In the genomic region with DNA sequence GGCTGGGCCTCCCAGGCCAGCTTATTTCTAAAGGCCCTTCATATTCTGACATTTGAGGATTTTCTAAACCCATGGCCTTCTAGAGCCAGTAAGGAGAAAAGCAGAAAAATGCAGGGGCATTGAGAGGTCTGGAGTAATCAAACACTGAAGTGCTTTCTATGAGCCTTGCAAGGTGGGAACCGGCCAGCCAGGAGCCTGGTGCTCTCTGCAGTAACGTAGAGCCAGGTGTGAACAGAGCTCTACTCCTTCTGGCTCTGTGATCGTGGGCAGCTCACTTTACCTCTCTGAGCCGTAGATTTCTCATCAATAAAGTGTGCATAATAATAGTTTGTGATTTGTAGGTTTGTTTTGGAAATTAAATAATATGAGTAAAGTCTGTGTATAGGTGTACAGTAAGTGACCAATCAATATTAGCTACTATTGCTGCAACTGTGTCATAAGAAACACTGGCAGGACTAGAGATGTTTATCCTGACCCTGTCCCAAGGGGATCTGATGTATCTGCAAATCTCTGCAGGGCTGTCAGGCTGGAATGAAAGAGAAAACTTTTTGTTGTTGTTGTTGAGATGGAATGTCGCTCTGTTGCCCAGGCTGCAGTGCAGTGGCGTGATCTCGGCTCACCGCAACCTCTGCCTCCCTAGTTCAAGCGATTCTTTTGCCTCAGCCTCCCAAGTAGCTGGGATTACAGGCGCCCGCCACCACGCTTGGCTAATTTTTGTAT, we compare ENCODE assay signal across 12 cellular contexts. TPM values are rescaled to one million over a fixed set of nuclear protein-coding genes. Genes with fewer than 3 reads are reported as not detected.
DNase-seq lines count a peak whose midpoint lies in the region; ATAC-seq and TF ChIP-seq lines count a peak whose summit lies in the region.
"Had no signal": no experiment of that assay in that cellular context is flagged by ENCODE, and none has a peak within 500 bp of the region (broad histone marks: within the 10 kb centered on the region; RNA-seq: fewer than 3 reads in every experiment).

No MANE protein-coding gene starts in this region.

- no peak for ATAC-seq in GM19328 (IDR thresholded peaks at IDR 0.05; ENCODE audit: unreplicated experiment)
- no peak for ATAC-seq in GM21367 (IDR thresholded peaks at IDR 0.05; ENCODE audit: unreplicated experiment)
- ATAC-seq: stimulated activated naive CD8-positive, alpha-beta T cell treated with anti-CD3 and anti-CD28 coated beads, Interleukin-15, Interleukin-2, amounts not matched to agents 100 U/mL and 50 U/mL, for 24 hours had no signal

- CTCF ChIA-PET in RWPE1 (lab: Yijun Ruan, JAX) = interaction anchor here (0.6 to 1.2 kb wide), 3 partner anchors 13 to 1265 kb away, joined by 3 to 6 read pairs (median 5); no protein-coding TSS in a partner anchor

- H3K4me3 ChIP-seq in coronary artery = peak overlapping the region; percentile 33
- H3K4me3 ChIP-seq in muscle layer of colon (ENCODE audit: low read depth in 1 of 2, low read length in 2 of 2) = peak overlapping the region in 1 of 2 donors; percentile 6
- peak overlapping the region in 1 of 2 donors; percentile 11 for H3K4me3 ChIP-seq in tibial artery

- POLR2A ChIA-PET in RWPE1 (lab: Yijun Ruan, JAX; ENCODE audit: low non-redundant PET) = interaction anchor here (0.7 kb wide), 1 partner anchor 14 kb away, joined by 4 read pairs; no protein-coding TSS in a partner anchor

- H3K9ac ChIP-seq in muscle layer of colon (ENCODE audit: low read length) = no peak overlapping the region

- H3K4me1 ChIP-seq in muscle layer of colon (ENCODE audit: insufficient read depth, low read length) (peaks cover 70% of the 10 kb centered on the region), tibial artery (peaks cover 7 to 100% (median 85%) of the 10 kb centered on the region in 4 donors)

- no peaks in the 10 kb centered on the region for H3K27me3 ChIP-seq in muscle layer of colon (ENCODE audit: control insufficient read depth in 1 of 2, insufficient read depth in 2 of 2, low read length in 2 of 2)
- H3K27me3 ChIP-seq in tibial artery = no peaks in the 10 kb centered on the region

- peak overlapping the region; percentile 96 for H3K27ac ChIP-seq in RWPE1
- H3K27ac ChIP-seq in coronary artery = peak overlapping the region; percentile 96 to 99
- peak overlapping the region; percentile 4 for H3K27ac ChIP-seq in muscle layer of colon (ENCODE audit: low read depth, low read length)
- H3K27ac ChIP-seq in tibial artery = peak overlapping the region; percentile 83 to 86

- TF ChIP-seq CTCF in RWPE1 (conservative IDR thresholded peaks at IDR 0.05; ENCODE audit: low read depth) (no peak), coronary artery (IDR thresholded peaks at IDR 0.05) (no peak), tibial artery (IDR thresholded peaks at IDR 0.05) (no peak)

- DNase-seq in RWPE1 (ENCODE audit: low spot score) (no peak), coronary artery (ENCODE audit: low spot score) (no peak), tibial artery (no peak), mucosa of gallbladder (ENCODE audit: low spot score) (no peak)
- no peak for DNase-seq in activated CD4-positive, alpha-beta T cell treated with anti-CD3 and anti-CD28 coated beads for 1 hour
- DNase-seq: activated CD8-positive, alpha-beta memory T cell treated with anti-CD3 and anti-CD28 coated beads, Interleukin-2, amount 50 U/mL, for 4 hours; head of caudate nucleus; NCI-H1417; stimulated activated naive CD8-positive, alpha-beta T cell treated with anti-CD3 and anti-CD28 coated beads, Interleukin-15, Interleukin-2, amounts not matched to agents 100 U/mL and 50 U/mL, for 24 hours had no signal

- H3K9me3 ChIP-seq in muscle layer of colon (ENCODE audit: low read length) = no peaks in the 10 kb centered on the region
- H3K9me3 ChIP-seq in tibial artery = no peaks in the 10 kb centered on the region

- no peaks in the 10 kb centered on the region for H3K36me3 ChIP-seq in muscle layer of colon (ENCODE audit: insufficient read depth, low read length)
- H3K36me3 ChIP-seq in tibial artery = peaks cover under 1 to 2% (median 2%) of the 10 kb centered on the region in 3 donors

- intact Hi-C loops in tibial artery (cut with DNase I; ENCODE audit: low total_unique reads) = loop anchor here (10.0 kb wide), 1 partner anchor 158 kb away; no protein-coding TSS in a partner anchor

RNA-seq across cellular contexts. Expression of gene SYNPO, which starts 2.7 kb away (rescaled TPM):
- 123 TPM for total RNA-seq in mucosa of gallbladder

RNA-seq across cellular contexts. Expression of gene MYOZ3, which starts 17.9 kb away (rescaled TPM):
- total RNA-seq in mucosa of gallbladder = 2.2 TPM

RNA-seq across cellular contexts. Expression of gene RBM22, which starts 57.7 kb away (rescaled TPM):
- 46.1 TPM for total RNA-seq in mucosa of gallbladder

Comparison
In these comparisons a context has a peak if more than half of its experiments do, and no peak if none do; other contexts are left out.
1. H3K27ac ChIP-seq: peak in every context shown above with its lines; median percentile 98 in coronary artery; 96 in RWPE1; 84 in tibial artery; 4 in muscle layer of colon.